8 cellular contexts compared by ENCODE assay signal in the genomic region with DNA sequence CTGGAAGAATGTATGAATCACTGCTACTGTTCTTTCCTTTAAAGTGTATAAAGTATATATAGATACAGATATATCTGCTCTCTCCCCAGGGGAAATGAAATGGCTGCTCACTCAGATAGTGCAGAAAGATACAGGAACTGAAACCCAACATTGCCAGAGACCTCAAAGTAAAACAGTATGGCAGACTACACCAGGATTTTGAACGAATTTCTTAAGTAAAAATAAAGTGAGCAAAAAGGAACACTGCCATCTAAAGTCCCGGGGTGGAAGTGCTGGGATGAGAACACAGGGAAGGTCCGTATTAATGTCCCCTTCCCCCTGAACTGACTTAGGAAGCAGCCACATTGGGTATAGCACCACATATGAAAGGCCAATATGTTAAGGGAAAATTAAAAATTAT.
A peak's percentile ranks its signal among the peaks of the same experiment; 100 is the strongest.
DNase-seq lines count a peak whose midpoint lies in the region; ATAC-seq and TF ChIP-seq lines count a peak whose summit lies in the region.

No MANE protein-coding gene starts in this region.

- no peaks in the 10 kb centered on the region for H3K36me3 ChIP-seq in endocrine pancreas (ENCODE audit: control insufficient read depth, insufficient read depth, low read length)
- H3K36me3 ChIP-seq in gastrocnemius medialis, result no peaks in the 10 kb centered on the region

- H3K4me3 ChIP-seq in endocrine pancreas (ENCODE audit: control insufficient read depth, insufficient read depth, low read length), result peak overlapping the region; percentile 51
- H3K4me3 ChIP-seq in gastrocnemius medialis, result no peak overlapping the region

- DNase-seq in NCI-H1105 treated with DMSO at 0.1 percent for 48 hours (lab: John Stamatoyannopoulos, UW) (no peak), kidney glomerular epithelial cell (lab: John Stamatoyannopoulos, UW) (no peak), gastrocnemius medialis (no peak)
- no peak for DNase-seq in activated naive CD4-positive, alpha-beta T cell treated with Interleukin-2 at 50 U/mL for 16 hours

- H3K27ac ChIP-seq in gastrocnemius medialis, result no peak overlapping the region

- in situ Hi-C loops in gastrocnemius medialis (cut with MboI; ENCODE audit: low sequenced_read_pairs in 4 of 4), result no loop called here

- H3K4me1 ChIP-seq in endocrine pancreas (ENCODE audit: control insufficient read depth, insufficient read depth, low read length) (peaks cover 38% of the 10 kb centered on the region), gastrocnemius medialis (no peaks in the 10 kb centered on the region)

- H3K9me3 ChIP-seq in endocrine pancreas (ENCODE audit: control insufficient read depth, low read length), result no peaks in the 10 kb centered on the region
- no peaks in the 10 kb centered on the region for H3K9me3 ChIP-seq in gastrocnemius medialis

- ATAC-seq in GM21423 (IDR thresholded peaks at IDR 0.05; ENCODE audit: unreplicated experiment) (peak; percentile 44), HG03521 (IDR thresholded peaks at IDR 0.05; ENCODE audit: unreplicated experiment) (peak; percentile 51), gastrocnemius medialis (no peak)

- H3K9ac ChIP-seq in endocrine pancreas (ENCODE audit: control insufficient read depth, insufficient read depth, low read length), result no peak overlapping the region

- no peaks in the 10 kb centered on the region for H3K27me3 ChIP-seq in endocrine pancreas (ENCODE audit: control insufficient read depth, insufficient read depth, low read length)
- H3K27me3 ChIP-seq in gastrocnemius medialis, result no peaks in the 10 kb centered on the region

- TF ChIP-seq CTCF in GM12874 (IDR thresholded peaks at IDR 0.05; ENCODE audit: insufficient read depth, low read depth, low read length), result peak; percentile 53; the same call in 1 of the 2 replicates
- TF ChIP-seq CTCF in gastrocnemius medialis (IDR thresholded peaks at IDR 0.05 in 4 of 5, conservative IDR thresholded peaks at IDR 0.05 in 1 of 5), result no peak

- TF ChIP-seq POLR2A in gastrocnemius medialis (IDR thresholded peaks at IDR 0.05), result no peak

- intact Hi-C loops in gastrocnemius medialis (cut with DNase I; ENCODE audit: low total_unique reads), result no loop called here

Comparison
In these comparisons a context has a peak if more than half of its experiments do, and no peak if none do; other contexts are left out.
1. ATAC-seq: peak in GM21423 (single experiment) and HG03521 (single experiment); none in gastrocnemius medialis (0 of 2).